ENCODE assay signal across 8 cellular contexts in the genomic region with DNA sequence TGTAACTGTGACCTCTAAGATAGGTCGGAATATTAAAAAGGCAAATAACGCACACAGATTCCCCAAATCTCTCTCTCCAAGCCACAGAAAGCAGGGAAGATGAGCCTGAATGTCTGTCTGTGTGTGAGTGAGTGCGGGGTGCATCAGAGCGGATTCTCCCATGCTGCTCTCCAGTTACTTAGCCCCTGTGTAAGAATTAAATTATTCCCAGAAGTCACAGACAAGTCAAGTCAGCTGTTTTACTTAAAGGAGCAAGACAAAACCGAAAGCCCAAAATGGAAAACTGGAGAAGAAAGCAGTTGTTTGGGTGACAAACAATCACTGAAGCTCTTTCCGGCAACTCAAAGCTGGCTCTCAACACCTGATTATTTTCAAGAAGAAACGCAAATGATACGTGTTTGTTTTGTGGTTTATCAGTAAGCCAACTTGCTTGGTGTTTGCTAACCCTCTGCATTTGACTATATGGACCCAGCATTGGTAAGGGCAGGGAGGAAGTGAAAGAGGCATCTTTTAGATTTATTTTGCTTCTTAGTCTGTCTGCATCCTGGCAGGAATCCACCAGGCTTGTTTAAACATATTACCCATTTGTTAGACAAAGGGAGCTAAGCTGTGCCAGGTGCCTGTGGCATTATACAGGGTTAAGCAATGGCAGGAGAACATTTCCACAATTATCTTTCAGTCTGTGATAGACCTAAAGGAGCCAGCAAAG.
DNase-seq lines count a peak whose midpoint lies in the region; ATAC-seq and TF ChIP-seq lines count a peak whose summit lies in the region.

No MANE protein-coding gene starts in this region.

- H3K27ac Mint-ChIP-seq in T-helper 2 cell treated with Interferon-gamma antibody and Interleukin-4, amounts not matched to agents 5 μg/mL and 100 μg/mL, for 36 hours: no peak overlapping the region
- H3K27ac Mint-ChIP-seq in chondrocyte (ENCODE audit: unreplicated experiment): no peak overlapping the region

- no peak for TF ChIP-seq POLR2A in gastrocnemius medialis (IDR thresholded peaks at IDR 0.05)

- no peaks in the 10 kb centered on the region for H3K36me3 Mint-ChIP-seq in T-helper 2 cell treated with Interferon-gamma antibody and Interleukin-4, amounts not matched to agents 5 μg/mL and 100 μg/mL, for 36 hours (ENCODE audit: low read depth)
- no peaks in the 10 kb centered on the region for H3K36me3 Mint-ChIP-seq in chondrocyte (ENCODE audit: low read depth)

- H3K4me1 Mint-ChIP-seq in T-helper 2 cell treated with Interferon-gamma antibody and Interleukin-4, amounts not matched to agents 5 μg/mL and 100 μg/mL, for 36 hours (ENCODE audit: low read depth): peaks cover 6% of the 10 kb centered on the region
- H3K4me1 Mint-ChIP-seq in chondrocyte (ENCODE audit: low read depth): peaks cover 15% of the 10 kb centered on the region

- WGBS in hepatocyte (ENCODE audit: low lambda C conversion rate, missing lambda C conversion rate): 41% methylated on average over 8 of the region's 8 CpGs

- ATAC-seq in GM19035 (IDR thresholded peaks at IDR 0.05; ENCODE audit: unreplicated experiment) (peak; percentile 94), HG03280 (IDR thresholded peaks at IDR 0.05; ENCODE audit: unreplicated experiment) (peak; percentile 90), gastrocnemius medialis (no peak)

- H3K36me3 ChIP-seq in hepatocyte (replicated peaks; ENCODE audit: insufficient read depth, low read depth) (no peaks in the 10 kb centered on the region), gastrocnemius medialis (no peaks in the 10 kb centered on the region)

- H3K79me2 ChIP-seq in hepatocyte: no peaks in the 10 kb centered on the region

- H3K27me3 ChIP-seq in hepatocyte (no peaks in the 10 kb centered on the region), gastrocnemius medialis (no peaks in the 10 kb centered on the region)

- H3K4me3 ChIP-seq in hepatocyte (no peak overlapping the region), gastrocnemius medialis (no peak overlapping the region)

- no peak overlapping the region for H3K4me3 Mint-ChIP-seq in T-helper 2 cell treated with Interferon-gamma antibody and Interleukin-4, amounts not matched to agents 5 μg/mL and 100 μg/mL, for 36 hours
- no peak overlapping the region for H3K4me3 Mint-ChIP-seq in chondrocyte (ENCODE audit: unreplicated experiment)

- peak; percentile 80 for DNase-seq in NCI-H510A treated with DMSO at 0.1 percent for 48 hours (lab: John Stamatoyannopoulos, UW)
- DNase-seq in hepatocyte (ENCODE audit: low spot score): no peak
- DNase-seq in gastrocnemius medialis: no peak
- no peak for DNase-seq in T-helper 2 cell treated with Interferon-gamma antibody and Interleukin-4, amounts not matched to agents 5 μg/mL and 100 μg/mL, for 36 hours (ENCODE audit: low spot score)
- no peak for DNase-seq in chondrocyte (ENCODE audit: low spot score)
- no peak for DNase-seq in posterior cingulate gyrus

- H3K4me2 ChIP-seq in hepatocyte: peak overlapping the region; percentile 61

- no peaks in the 10 kb centered on the region for H3K9me3 ChIP-seq in hepatocyte (ENCODE audit: low read depth)
- H3K9me3 ChIP-seq in gastrocnemius medialis: no peaks in the 10 kb centered on the region

- in situ Hi-C loops in gastrocnemius medialis (cut with MboI; ENCODE audit: low sequenced_read_pairs in 4 of 4): no loop called here

- peak overlapping the region; percentile 39 for H2AFZ ChIP-seq in hepatocyte

- TF ChIP-seq CTCF in hepatocyte (IDR thresholded peaks at IDR 0.05; ENCODE audit: poor library complexity) (no peak), gastrocnemius medialis (IDR thresholded peaks at IDR 0.05 in 4 of 5, conservative IDR thresholded peaks at IDR 0.05 in 1 of 5) (no peak), chondrocyte (IDR thresholded peaks at IDR 0.05) (no peak)

- H4K20me1 ChIP-seq in hepatocyte (ENCODE audit: insufficient read depth, poor library complexity, severe bottlenecking): no peaks in the 10 kb centered on the region

- no peaks in the 10 kb centered on the region for H3K9me3 Mint-ChIP-seq in T-helper 2 cell treated with Interferon-gamma antibody and Interleukin-4, amounts not matched to agents 5 μg/mL and 100 μg/mL, for 36 hours
- no peaks in the 10 kb centered on the region for H3K9me3 Mint-ChIP-seq in chondrocyte (ENCODE audit: low read depth)

- H3K27ac ChIP-seq in hepatocyte (peak overlapping the region; percentile 47), gastrocnemius medialis (no peak overlapping the region)

- no peaks in the 10 kb centered on the region for H3K27me3 Mint-ChIP-seq in T-helper 2 cell treated with Interferon-gamma antibody and Interleukin-4, amounts not matched to agents 5 μg/mL and 100 μg/mL, for 36 hours (ENCODE audit: low read depth)
- H3K27me3 Mint-ChIP-seq in chondrocyte (ENCODE audit: low read depth): no peaks in the 10 kb centered on the region

- intact Hi-C loops in gastrocnemius medialis (cut with DNase I; ENCODE audit: low total_unique reads): no loop called here
- intact Hi-C loops in posterior cingulate gyrus (cut with DNase I): no loop called here

- peaks cover 14% of the 10 kb centered on the region for H3K4me1 ChIP-seq in hepatocyte (ENCODE audit: insufficient read depth)
- no peaks in the 10 kb centered on the region for H3K4me1 ChIP-seq in gastrocnemius medialis

- H3K9me2 ChIP-seq in hepatocyte (replicated peaks; ENCODE audit: insufficient read depth): no peaks in the 10 kb centered on the region

Comparison
In these comparisons a context has a peak if more than half of its experiments do, and no peak if none do; other contexts are left out.
1. ATAC-seq: peak in GM19035 (single experiment) and HG03280 (single experiment); none in gastrocnemius medialis (0 of 2).